22 cellular contexts compared by ENCODE assay signal in genomic region chr12:31843399-31844095, GRCh38.
"Had no signal": no experiment of that assay in that cellular context is flagged by ENCODE, and none has a peak within 500 bp of the region (broad histone marks: within the 10 kb centered on the region; RNA-seq: fewer than 3 reads in every experiment).

No MANE protein-coding gene starts in this region.

- H3K9me3 Mint-ChIP-seq: natural killer cell treated with Interleukin-12 subunit alpha and Interleukin-12 subunit beta and Interleukin-15 and Interleukin-18, amount 100 ng/mL, for 72 hours had no signal

- H3K4me1 Mint-ChIP-seq: activated CD4-positive, alpha-beta memory T cell treated with anti-CD3 and anti-CD28 coated beads, Interleukin-2, amount 10 ng/mL, durations not matched to agents 7 days and 5 days; activated CD4-positive, alpha-beta T cell treated with anti-CD3 and anti-CD28 coated beads, Interleukin-2, amount 10 ng/mL, durations not matched to agents 24 days and 14 days; brain had no signal

- H3K4me1 ChIP-seq: esophagus muscularis mucosa, psoas muscle, right atrium auricular region, upper lobe of right lung had no signal

- H3K27ac Mint-ChIP-seq: activated CD4-positive, alpha-beta memory T cell treated with anti-CD3 and anti-CD28 coated beads, Interleukin-2, amount 10 ng/mL, durations not matched to agents 7 days and 5 days; activated CD4-positive, alpha-beta T cell treated with anti-CD3 and anti-CD28 coated beads, Interleukin-2, amount 10 ng/mL, durations not matched to agents 24 days and 14 days; activated naive CD4-positive, alpha-beta T cell treated with anti-CD3 and anti-CD28 coated beads, Interleukin-2, amount 50 U/mL, for 72 hours; brain had no signal

- H3K36me3 ChIP-seq: esophagus muscularis mucosa, ovary, right atrium auricular region, upper lobe of right lung had no signal

- DNase-seq: activated CD4-positive, alpha-beta memory T cell treated with anti-CD3 and anti-CD28 coated beads, Interleukin-2, amount 10 ng/mL, durations not matched to agents 7 days and 5 days; activated CD4-positive, alpha-beta T cell treated with anti-CD3 and anti-CD28 coated beads, Interleukin-2, amount 10 ng/mL, durations not matched to agents 24 days and 14 days; activated gamma-delta T cell; activated T-cell treated with anti-CD3 and anti-CD28 coated beads for 4 hours; aorta; hippocampal formation; left ventricle myocardium superior; mammary epithelial cell; midbrain; ovary; psoas muscle; spleen; stimulated activated CD4-positive, alpha-beta T cell treated with anti-CD3 and anti-CD28 coated beads, Interleukin-4, amount 100 ng/mL, for 1 hour; stimulated activated naive CD8-positive, alpha-beta T cell treated with anti-CD3 and anti-CD28 coated beads, Interleukin-15, Interleukin-2, amounts not matched to agents 100 U/mL and 50 U/mL, for 24 hours; T-helper 9 cell; upper lobe of right lung had no signal

- H3K36me3 Mint-ChIP-seq: brain had no signal

- H3K27ac ChIP-seq: esophagus muscularis mucosa, ovary, psoas muscle, right atrium auricular region, upper lobe of right lung had no signal

- H3K4me3 Mint-ChIP-seq: activated CD4-positive, alpha-beta memory T cell treated with anti-CD3 and anti-CD28 coated beads, Interleukin-2, amount 10 ng/mL, durations not matched to agents 7 days and 5 days; activated CD4-positive, alpha-beta T cell treated with anti-CD3 and anti-CD28 coated beads, Interleukin-2, amount 10 ng/mL, durations not matched to agents 24 days and 14 days; brain; natural killer cell treated with Interleukin-12 subunit alpha and Interleukin-12 subunit beta and Interleukin-15 and Interleukin-18, amount 100 ng/mL, for 72 hours had no signal

- H3K4me3 ChIP-seq: esophagus muscularis mucosa, ovary, psoas muscle, right atrium auricular region, spleen, upper lobe of right lung had no signal

- H3K27me3 Mint-ChIP-seq: activated CD4-positive, alpha-beta memory T cell treated with anti-CD3 and anti-CD28 coated beads, Interleukin-2, amount 10 ng/mL, durations not matched to agents 7 days and 5 days; activated CD4-positive, alpha-beta T cell treated with anti-CD3 and anti-CD28 coated beads, Interleukin-2, amount 10 ng/mL, durations not matched to agents 24 days and 14 days; natural killer cell treated with Interleukin-12 subunit alpha and Interleukin-12 subunit beta and Interleukin-15 and Interleukin-18, amount 100 ng/mL, for 72 hours had no signal

- H3K27me3 ChIP-seq: esophagus muscularis mucosa, ovary, right atrium auricular region, spleen, upper lobe of right lung had no signal

- ATAC-seq: activated CD4-positive, CD25-positive, alpha-beta regulatory T cell treated with anti-CD3 and anti-CD28 coated beads, Interleukin-2, amount 50 U/mL, for 24 hours; left ventricle myocardium superior; natural killer cell treated with Interleukin-12 subunit alpha and Interleukin-12 subunit beta and Interleukin-15 and Interleukin-18, amount 100 ng/mL, for 72 hours; psoas muscle; stimulated activated naive CD8-positive, alpha-beta T cell treated with anti-CD3 and anti-CD28 coated beads, Interleukin-15, Interleukin-2, amounts not matched to agents 100 U/mL and 50 U/mL, for 24 hours; upper lobe of right lung had no signal

- H3K9me3 ChIP-seq: ovary had no signal
